ENCODE assay signal across 26 cellular contexts in genomic region chr6:77487808-77488425, GRCh38. TPM values are rescaled to one million over a fixed set of nuclear protein-coding genes. Genes with fewer than 3 reads are reported as not detected.
"Had no signal": no experiment of that assay in that cellular context is flagged by ENCODE, and none has a peak within 500 bp of the region (broad histone marks: within the 10 kb centered on the region; RNA-seq: fewer than 3 reads in every experiment).

No MANE protein-coding gene starts in this region.

- H3K9me3 Mint-ChIP-seq: activated CD4-positive, alpha-beta memory T cell treated with anti-CD3 and anti-CD28 coated beads for 36 hours; activated naive CD4-positive, alpha-beta T cell treated with anti-CD3 and anti-CD28 coated beads, Interleukin-2, amount 10 ng/mL, durations not matched to agents 7 days and 5 days; activated T-cell treated with anti-CD3 and anti-CD28 coated beads, Interleukin-2, amount 50 U/mL, for 72 hours; dendritic cell treated with granulocyte-macrophage colony-stimulating factor and Interleukin-4, amounts not matched to agents 40 ng/mL and 50 ng/mL, for 4 days; nephron progenitor cell; stimulated activated memory B cell treated with anti-CD40 and anti-IgM and Interleukin-4, amounts not matched to agents 10 μg/mL and 1 μg/mL and 100 μg/mL, for 72 hours; type B pancreatic cell had no signal

- H3K36me3 ChIP-seq: cardiac muscle cell, heart left ventricle had no signal

- H3K4me1 ChIP-seq: heart left ventricle, testis had no signal

- H3K4me1 Mint-ChIP-seq: activated naive CD4-positive, alpha-beta T cell treated with anti-CD3 and anti-CD28 coated beads, Interleukin-2, amount 10 ng/mL, durations not matched to agents 7 days and 5 days; nephron progenitor cell; stimulated activated memory B cell treated with anti-CD40 and anti-IgM and Interleukin-4, amounts not matched to agents 10 μg/mL and 1 μg/mL and 100 μg/mL, for 72 hours; T-helper 17 cell had no signal

- H3K36me3 Mint-ChIP-seq: activated CD4-positive, alpha-beta memory T cell treated with anti-CD3 and anti-CD28 coated beads for 36 hours; activated naive CD4-positive, alpha-beta T cell treated with anti-CD3 and anti-CD28 coated beads, Interleukin-2, amount 10 ng/mL, durations not matched to agents 7 days and 5 days; stimulated activated memory B cell treated with anti-CD40 and anti-IgM and Interleukin-4, amounts not matched to agents 10 μg/mL and 1 μg/mL and 100 μg/mL, for 72 hours; type B pancreatic cell had no signal

- H3K27me3 Mint-ChIP-seq: activated naive CD4-positive, alpha-beta T cell treated with anti-CD3 and anti-CD28 coated beads, Interleukin-2, amount 10 ng/mL, durations not matched to agents 7 days and 5 days; dendritic cell treated with granulocyte-macrophage colony-stimulating factor and Interleukin-4, amounts not matched to agents 40 ng/mL and 50 ng/mL, for 4 days; stimulated activated memory B cell treated with anti-CD40 and anti-IgM and Interleukin-4, amounts not matched to agents 10 μg/mL and 1 μg/mL and 100 μg/mL, for 72 hours; T-helper 17 cell had no signal

- H3K4me3 ChIP-seq: cardiac muscle cell, heart left ventricle, smooth muscle cell, testis had no signal

- H3K4me2 ChIP-seq: smooth muscle cell had no signal

- H3K4me3 Mint-ChIP-seq: activated CD4-positive, alpha-beta memory T cell treated with anti-CD3 and anti-CD28 coated beads for 36 hours; activated naive CD4-positive, alpha-beta T cell treated with anti-CD3 and anti-CD28 coated beads, Interleukin-2, amount 10 ng/mL, durations not matched to agents 7 days and 5 days; activated T-cell treated with anti-CD3 and anti-CD28 coated beads, Interleukin-2, amount 50 U/mL, for 72 hours; dendritic cell treated with granulocyte-macrophage colony-stimulating factor and Interleukin-4, amounts not matched to agents 40 ng/mL and 50 ng/mL, for 4 days; nephron progenitor cell; stimulated activated memory B cell treated with anti-CD40 and anti-IgM and Interleukin-4, amounts not matched to agents 10 μg/mL and 1 μg/mL and 100 μg/mL, for 72 hours; T-helper 17 cell; type B pancreatic cell had no signal

- ATAC-seq: activated T-cell treated with anti-CD3 and anti-CD28 coated beads, Interleukin-2, amount 50 U/mL, for 72 hours; heart left ventricle; left cardiac atrium; sciatic nerve; stimulated activated memory B cell treated with anti-CD40 and anti-IgM and Interleukin-4, amounts not matched to agents 10 μg/mL and 1 μg/mL and 100 μg/mL, for 72 hours; T-helper 17 cell had no signal

- DNase-seq: activated CD4-positive, alpha-beta memory T cell treated with anti-CD3 and anti-CD28 coated beads for 36 hours; activated CD4-positive, alpha-beta T cell treated with anti-CD3 and anti-CD28 coated beads for 48 hours; activated CD4-positive, CD25-positive, alpha-beta regulatory T cell; activated effector memory CD4-positive, alpha-beta T cell treated with anti-CD3 and anti-CD28 coated beads, Interleukin-2, amount 50 U/mL, for 16 hours; activated naive CD4-positive, alpha-beta T cell treated with anti-CD3 and anti-CD28 coated beads, Interleukin-2, amount 10 ng/mL, durations not matched to agents 7 days and 5 days; activated T-cell treated with anti-CD3 and anti-CD28 coated beads, Interleukin-2, amount 50 U/mL, for 72 hours; amygdala; effector CD4-positive, alpha-beta T cell; heart left ventricle; islet precursor cell; left cardiac atrium; mesenchymal stem cell; nephron progenitor cell; nucleus accumbens; posterior cingulate gyrus; stimulated activated CD4-positive, alpha-beta T cell treated with anti-CD3 and anti-CD28 coated beads, Interleukin-15, amount 100 ng/mL, for 24 hours; T-helper 17 cell; testis had no signal

- H3K27ac ChIP-seq: cardiac muscle cell, heart left ventricle, testis had no signal

- H3K27me3 ChIP-seq: cardiac muscle cell, heart left ventricle, testis had no signal

- H3K27ac Mint-ChIP-seq: activated CD4-positive, alpha-beta memory T cell treated with anti-CD3 and anti-CD28 coated beads for 36 hours; activated naive CD4-positive, alpha-beta T cell treated with anti-CD3 and anti-CD28 coated beads, Interleukin-2, amount 10 ng/mL, durations not matched to agents 7 days and 5 days; activated T-cell treated with anti-CD3 and anti-CD28 coated beads, Interleukin-2, amount 50 U/mL, for 72 hours; dendritic cell treated with granulocyte-macrophage colony-stimulating factor and Interleukin-4, amounts not matched to agents 40 ng/mL and 50 ng/mL, for 4 days; nephron progenitor cell; stimulated activated memory B cell treated with anti-CD40 and anti-IgM and Interleukin-4, amounts not matched to agents 10 μg/mL and 1 μg/mL and 100 μg/mL, for 72 hours; T-helper 17 cell; type B pancreatic cell had no signal

- H3K9me3 ChIP-seq: heart left ventricle, testis had no signal

RNA-seq across cellular contexts. Expression of gene HTR1B, which starts 24.6 kb away (rescaled TPM):
- total RNA-seq: activated CD4-positive, alpha-beta memory T cell treated with anti-CD3 and anti-CD28 coated beads for 36 hours; activated T-cell treated with anti-CD3 and anti-CD28 coated beads, Interleukin-2, amount 50 U/mL, for 72 hours; epithelial cell of proximal tubule; left cardiac atrium; mononuclear cell; smooth muscle cell; T-helper 17 cell had no signal
